1 cellular context compared by ENCODE assay signal in the genomic region with DNA sequence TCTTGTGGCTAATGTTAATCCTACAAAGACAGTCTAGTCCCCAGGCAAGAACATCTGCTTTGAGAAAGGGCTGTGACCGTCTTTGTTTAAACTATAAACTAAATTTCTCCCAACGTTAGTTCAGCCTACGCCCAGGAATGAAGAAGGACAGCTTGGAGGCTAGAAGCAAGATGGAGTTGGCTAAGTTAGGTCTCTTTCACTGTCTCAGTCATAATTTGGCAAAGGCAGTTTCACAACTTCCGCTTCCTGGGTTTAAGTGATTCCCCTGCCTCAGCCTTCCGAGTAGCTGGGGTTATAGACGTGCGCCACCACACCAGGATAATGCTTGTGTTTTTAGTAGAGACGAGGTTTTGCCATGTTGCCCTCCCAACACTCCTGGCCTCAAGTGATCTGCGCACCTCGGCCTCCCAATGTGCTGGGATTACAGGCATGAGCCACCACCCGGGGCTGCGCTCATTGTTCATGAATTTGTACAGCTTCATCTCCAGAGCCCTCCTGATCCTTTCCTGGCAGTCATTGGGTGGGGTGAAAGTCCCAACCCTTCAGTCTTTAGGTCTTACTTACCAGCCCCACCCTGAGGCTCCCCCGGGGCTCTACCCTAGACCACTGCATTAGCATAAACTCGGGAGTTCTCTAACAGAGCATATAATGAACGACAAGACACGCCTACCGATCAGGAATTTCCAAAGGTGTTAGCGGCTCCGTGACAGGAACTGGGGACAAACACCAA.
TF ChIP-seq lines count a peak whose summit lies in the region.

No MANE protein-coding gene starts in this region.

TF ChIP-seq in GM23338, 12 proteins besides CTCF, POLR2A, EP300 and RAD21 (continued from another document):
- TF ChIP-seq ZNF114 (CRISPR knock-in tag; IDR thresholded peaks at IDR 0.05) (no peak), JUNB (IDR thresholded peaks at IDR 0.05; ENCODE audit: unreplicated experiment) (no peak), STAT1 (IDR thresholded peaks at IDR 0.05; ENCODE audit: unreplicated experiment) (no peak), NANOG (IDR thresholded peaks at IDR 0.05; ENCODE audit: borderline replicate concordance) (no peak)
TF ChIP-seq in GM23338: peak in this region for 0.
